ENCODE assay signal across 17 cellular contexts in genomic region chr17:27990979-27991378, GRCh38.
"Had no signal": no experiment of that assay in that cellular context is flagged by ENCODE, and none has a peak within 500 bp of the region (broad histone marks: within the 10 kb centered on the region; RNA-seq: fewer than 3 reads in every experiment).

No MANE protein-coding gene starts in this region.

- H3K9me3 ChIP-seq: SK-N-SH had no signal

- H3K27ac Mint-ChIP-seq: IgD-negative memory B cell had no signal

- H3K27ac ChIP-seq: HL-60 had no signal

- H3K9me3 Mint-ChIP-seq: IgD-negative memory B cell had no signal

- DNase-seq: KBM-7, MV-4-11, NCI-H1048, NCI-H1105, NCI-H1436 treated with DMSO at 0.1 percent for 48 hours, NCI-H1694, NCI-H187 treated with DMSO at 0.1 percent for 48 hours, NCI-H2029 treated with DMSO at 0.1 percent for 48 hours, NCI-H2227 treated with DMSO at 0.1 percent for 48 hours, NCI-H524, NCI-H526 treated with DMSO at 0.1 percent for 48 hours, NCI-H774, Right ventricle myocardium superior, RPMI8226, SK-N-SH had no signal

- H3K4me3 Mint-ChIP-seq: IgD-negative memory B cell had no signal
